ENCODE assay signal across 8 cellular contexts in genomic region chr5:139844472-139845145, GRCh38. TPM values are rescaled to one million over a fixed set of nuclear protein-coding genes. Genes with fewer than 3 reads are reported as not detected.
DNase-seq lines count a peak whose midpoint lies in the region; ATAC-seq and TF ChIP-seq lines count a peak whose summit lies in the region.

No MANE protein-coding gene starts in this region.

- no peak overlapping the region for H3K4me3 ChIP-seq in Karpas-422 (ENCODE audit: low read length)
- no peak overlapping the region for H3K4me3 ChIP-seq in heart right ventricle

- peak; percentile 20 for DNase-seq in NK-92 treated with Interleukin-12 subunit alpha and Interleukin-12 subunit beta, amount 100 ng/mL, for 24 hours (lab: John Stamatoyannopoulos, UW)
- DNase-seq in NK-92 (lab: John Stamatoyannopoulos, UW; ENCODE audit: unreplicated experiment) = no peak
- peak; percentile 91 for DNase-seq in Karpas-422
- peak; percentile 21 for DNase-seq in SKM-1 (lab: John Stamatoyannopoulos, UW; ENCODE audit: unreplicated experiment)
- DNase-seq in activated naive CD4-positive, alpha-beta T cell treated with anti-CD3 and anti-CD28 coated beads, Interleukin-2, amount 50 U/mL, for 72 hours (ENCODE audit: low spot score in 2 of 2) = peak; percentile 58
- DNase-seq in heart right ventricle = peak; percentile 66 to 69
- DNase-seq in putamen (ENCODE audit: low spot score) = peak; percentile 73

- no peaks in the 10 kb centered on the region for H3K9me3 Mint-ChIP-seq in activated naive CD4-positive, alpha-beta T cell treated with anti-CD3 and anti-CD28 coated beads, Interleukin-2, amount 50 U/mL, for 72 hours

- intact Hi-C loops in heart right ventricle (cut with DNase I) = loop anchor here in 9 of 10 donors (1.0 to 10.0 kb wide), 6 partner anchors 47 to 220 kb away; partner anchors contain the start of gene PSD2 (in 1 of the 9)

- no peak overlapping the region for H3K27ac ChIP-seq in Karpas-422 (ENCODE audit: low read length)
- no peak overlapping the region for H3K27ac ChIP-seq in heart right ventricle

- H3K9ac ChIP-seq in Karpas-422 (ENCODE audit: low read length) = no peak overlapping the region

- peak in 1 of 2 donors; percentile 51 for ATAC-seq in activated naive CD4-positive, alpha-beta T cell treated with anti-CD3 and anti-CD28 coated beads, Interleukin-2, amount 50 U/mL, for 72 hours
- ATAC-seq in heart right ventricle = peak in 4 of 8 donors; percentile 29 to 37 (median 35)
- ATAC-seq in HG03520 (IDR thresholded peaks at IDR 0.05; ENCODE audit: unreplicated experiment) = no peak

- H3K36me3 ChIP-seq in Karpas-422 (ENCODE audit: insufficient read depth, low read length) (no peaks in the 10 kb centered on the region), heart right ventricle (no peaks in the 10 kb centered on the region)

- H3K4me2 ChIP-seq in Karpas-422 (ENCODE audit: low read depth, low read length, poor library complexity, severe bottlenecking) = no peak overlapping the region

- H3K9me3 ChIP-seq in Karpas-422 (ENCODE audit: low read length) = no peaks in the 10 kb centered on the region
- H3K9me3 ChIP-seq in heart right ventricle = no peaks in the 10 kb centered on the region

- H3K4me1 ChIP-seq in Karpas-422 (ENCODE audit: low read length) (peaks cover 2% of the 10 kb centered on the region; the same call in 1 of the 2 replicates), heart right ventricle (peaks cover 3 to 25% (median 17%) of the 10 kb centered on the region in 9 donors)

- H3K27ac Mint-ChIP-seq in activated naive CD4-positive, alpha-beta T cell treated with anti-CD3 and anti-CD28 coated beads, Interleukin-2, amount 50 U/mL, for 72 hours = peak overlapping the region in 1 of 2 donors; percentile 44

- H3K27me3 ChIP-seq in Karpas-422 (ENCODE audit: low read length) (no peaks in the 10 kb centered on the region), heart right ventricle (peaks cover 0 to 44% (median 0%) of the 10 kb centered on the region in 7 donors)

- H3K36me3 Mint-ChIP-seq in activated naive CD4-positive, alpha-beta T cell treated with anti-CD3 and anti-CD28 coated beads, Interleukin-2, amount 50 U/mL, for 72 hours = no peaks in the 10 kb centered on the region

- H3K79me2 ChIP-seq in Karpas-422 (ENCODE audit: low read length) = no peaks in the 10 kb centered on the region

- 50 to 51% methylated on average over 18 of the region's 18 CpGs for WGBS in heart right ventricle, 2 donors

- H2AFZ ChIP-seq in Karpas-422 (ENCODE audit: low read length) = no peak overlapping the region

- H3K9me2 ChIP-seq in Karpas-422 (replicated peaks; ENCODE audit: insufficient read depth, low read length) = no peaks in the 10 kb centered on the region

- TF ChIP-seq CTCF in heart right ventricle (IDR thresholded peaks at IDR 0.05) = peak; percentile 38 to 76 (median 69)

- H4K20me1 ChIP-seq in Karpas-422 (ENCODE audit: insufficient read depth, low read depth, low read length) = no peaks in the 10 kb centered on the region

RNA-seq across cellular contexts. Expression of gene PSD2, which starts 49.0 kb away (rescaled TPM):
- total RNA-seq in Karpas-422 (2014; rRNA removed; shearing (Covaris generic); ENCODE audit: low replicate concordance) = not detected in 2 replicates
- total RNA-seq in activated naive CD4-positive, alpha-beta T cell treated with anti-CD3 and anti-CD28 coated beads, Interleukin-2, amount 50 U/mL, for 72 hours = not detected
- total RNA-seq in heart right ventricle = under 1 TPM in 2 of 10 donors, not detected in 8; 0.08 to 0.09 TPM
- under 1 TPM in 1 of 2 donors, not detected in 1; 0.03 TPM for polyA plus RNA-seq in heart right ventricle
